In the genomic region with DNA sequence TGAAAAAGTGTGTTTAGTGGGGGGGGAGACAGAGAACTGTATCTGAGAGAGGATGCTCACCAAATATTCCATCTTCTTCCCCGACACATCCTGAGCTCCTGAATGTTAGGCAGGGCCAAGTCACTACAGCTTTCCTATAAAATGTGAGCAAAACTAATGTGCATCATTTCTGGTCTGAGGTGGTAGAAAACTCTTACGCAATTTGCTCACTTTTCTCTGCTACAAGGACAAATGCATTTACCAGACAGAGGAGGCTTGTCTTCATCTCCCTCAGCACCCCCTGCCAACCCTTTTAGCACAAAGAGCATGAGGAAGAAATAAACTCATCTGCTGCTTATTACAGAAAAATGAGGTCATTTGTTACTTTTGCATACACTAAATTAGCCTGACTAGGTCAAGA, we compare ENCODE assay signal across 21 cellular contexts.
"Had no signal": no experiment of that assay in that cellular context is flagged by ENCODE, and none has a peak within 500 bp of the region (broad histone marks: within the 10 kb centered on the region; RNA-seq: fewer than 3 reads in every experiment).

No MANE protein-coding gene starts in this region.

- H3K27ac Mint-ChIP-seq: activated CD4-positive, alpha-beta T cell treated with anti-CD3 and anti-CD28 coated beads, Interleukin-2, amount 10 ng/mL, durations not matched to agents 7 days and 5 days; activated naive CD4-positive, alpha-beta T cell treated with anti-CD3 and anti-CD28 coated beads, Interleukin-2, amount 10 ng/mL, durations not matched to agents 7 days and 5 days; mesothelial cell of epicardium; naive B cell had no signal

- H3K27me3 Mint-ChIP-seq: activated CD4-positive, alpha-beta T cell treated with anti-CD3 and anti-CD28 coated beads, Interleukin-2, amount 10 ng/mL, durations not matched to agents 7 days and 5 days; activated naive CD4-positive, alpha-beta T cell treated with anti-CD3 and anti-CD28 coated beads, Interleukin-2, amount 10 ng/mL, durations not matched to agents 7 days and 5 days had no signal

- H3K4me1 Mint-ChIP-seq: naive B cell had no signal

- H3K4me3 Mint-ChIP-seq: activated CD4-positive, alpha-beta T cell treated with anti-CD3 and anti-CD28 coated beads, Interleukin-2, amount 10 ng/mL, durations not matched to agents 7 days and 5 days; activated naive CD4-positive, alpha-beta T cell treated with anti-CD3 and anti-CD28 coated beads, Interleukin-2, amount 10 ng/mL, durations not matched to agents 7 days and 5 days; mesothelial cell of epicardium; naive B cell had no signal

- H3K27ac ChIP-seq: esophagus squamous epithelium, heart right ventricle, SJCRH30, stomach, suprapubic skin, tibial artery, VCaP had no signal

- H3K27me3 ChIP-seq: esophagus squamous epithelium, stomach, tibial artery had no signal

- H3K36me3 ChIP-seq: esophagus squamous epithelium, heart right ventricle, SJCRH30, stomach, suprapubic skin, tibial artery had no signal

- H3K9me3 Mint-ChIP-seq: activated naive CD4-positive, alpha-beta T cell treated with anti-CD3 and anti-CD28 coated beads, Interleukin-2, amount 10 ng/mL, durations not matched to agents 7 days and 5 days; mesothelial cell of epicardium had no signal

- H3K4me3 ChIP-seq: esophagus squamous epithelium, heart right ventricle, SJCRH30, stomach, suprapubic skin, tibial artery had no signal

- ATAC-seq: heart right ventricle, right cardiac atrium, SK-N-SH treated with all-trans-retinoic acid at 6 μM for 48 hours had no signal

- DNase-seq: activated CD4-positive, alpha-beta T cell treated with anti-CD3 and anti-CD28 coated beads, Interleukin-2, amount 10 ng/mL, durations not matched to agents 7 days and 5 days; activated CD8-positive, alpha-beta memory T cell treated with anti-CD3 and anti-CD28 coated beads, Interleukin-2, amount 50 U/mL, for 4 hours; activated effector memory CD4-positive, alpha-beta T cell treated with Interleukin-2 at 50 U/mL for 16 hours; activated naive CD4-positive, alpha-beta T cell treated with anti-CD3 and anti-CD28 coated beads, Interleukin-2, amount 10 ng/mL, durations not matched to agents 7 days and 5 days; activated T-cell treated with anti-CD3 and anti-CD28 coated beads, Interleukin-2, amount 50 U/mL, for 1 hour; dermis blood vessel endothelial cell; effector CD4-positive, alpha-beta T cell; esophagus squamous epithelium; foreskin melanocyte; heart right ventricle; naive B cell; posterior cingulate gyrus; right cardiac atrium; SJCRH30; stimulated activated CD4-positive, alpha-beta T cell treated with anti-CD3 and anti-CD28 coated beads, Interleukin-2, amount 100 ng/mL, for 48 hours; stomach; tibial artery had no signal

- H3K36me3 Mint-ChIP-seq: mesothelial cell of epicardium, naive B cell had no signal
